1 cellular context compared by ENCODE assay signal in the genomic region with DNA sequence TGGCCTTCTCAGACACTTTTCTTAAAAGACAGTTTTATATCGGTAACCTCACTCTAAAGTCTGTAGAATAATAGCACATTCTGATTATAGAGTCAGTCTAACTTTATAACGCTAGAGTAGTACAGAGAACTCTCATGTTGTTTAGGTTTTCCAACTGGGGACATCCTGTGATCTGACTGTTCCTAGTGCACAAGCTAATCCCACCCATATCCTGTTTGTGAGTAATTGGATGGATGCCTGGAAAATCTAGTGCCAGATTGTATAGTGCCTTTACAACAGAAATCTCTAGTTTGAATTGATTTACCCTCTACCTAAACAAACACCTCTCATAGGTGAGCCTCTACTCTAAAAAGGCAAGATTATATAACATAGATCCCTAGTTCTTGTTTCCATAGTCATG.
TF ChIP-seq lines count a peak whose summit lies in the region.

No MANE protein-coding gene starts in this region.

TF ChIP-seq in GM12878, 131 proteins besides CTCF, POLR2A, EP300 and RAD21 (continued from another document):
- TF ChIP-seq, protein P1, sequence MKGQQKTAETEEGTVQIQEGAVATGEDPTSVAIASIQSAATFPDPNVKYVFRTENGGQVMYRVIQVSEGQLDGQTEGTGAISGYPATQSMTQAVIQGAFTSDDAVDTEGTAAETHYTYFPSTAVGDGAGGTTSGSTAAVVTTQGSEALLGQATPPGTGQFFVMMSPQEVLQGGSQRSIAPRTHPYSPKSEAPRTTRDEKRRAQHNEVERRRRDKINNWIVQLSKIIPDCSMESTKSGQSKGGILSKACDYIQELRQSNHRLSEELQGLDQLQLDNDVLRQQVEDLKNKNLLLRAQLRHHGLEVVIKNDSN (IDR thresholded peaks at IDR 0.05; ENCODE audit: borderline replicate concordance, extremely low read length, insufficient read depth, low read depth, low read length) = no peak
- TF ChIP-seq ZNF217 (IDR thresholded peaks at IDR 0.05) = no peak
- no peak for TF ChIP-seq YY1 (IDR thresholded peaks at IDR 0.05; ENCODE audit: low read depth, low read length)
- TF ChIP-seq, protein P2, sequence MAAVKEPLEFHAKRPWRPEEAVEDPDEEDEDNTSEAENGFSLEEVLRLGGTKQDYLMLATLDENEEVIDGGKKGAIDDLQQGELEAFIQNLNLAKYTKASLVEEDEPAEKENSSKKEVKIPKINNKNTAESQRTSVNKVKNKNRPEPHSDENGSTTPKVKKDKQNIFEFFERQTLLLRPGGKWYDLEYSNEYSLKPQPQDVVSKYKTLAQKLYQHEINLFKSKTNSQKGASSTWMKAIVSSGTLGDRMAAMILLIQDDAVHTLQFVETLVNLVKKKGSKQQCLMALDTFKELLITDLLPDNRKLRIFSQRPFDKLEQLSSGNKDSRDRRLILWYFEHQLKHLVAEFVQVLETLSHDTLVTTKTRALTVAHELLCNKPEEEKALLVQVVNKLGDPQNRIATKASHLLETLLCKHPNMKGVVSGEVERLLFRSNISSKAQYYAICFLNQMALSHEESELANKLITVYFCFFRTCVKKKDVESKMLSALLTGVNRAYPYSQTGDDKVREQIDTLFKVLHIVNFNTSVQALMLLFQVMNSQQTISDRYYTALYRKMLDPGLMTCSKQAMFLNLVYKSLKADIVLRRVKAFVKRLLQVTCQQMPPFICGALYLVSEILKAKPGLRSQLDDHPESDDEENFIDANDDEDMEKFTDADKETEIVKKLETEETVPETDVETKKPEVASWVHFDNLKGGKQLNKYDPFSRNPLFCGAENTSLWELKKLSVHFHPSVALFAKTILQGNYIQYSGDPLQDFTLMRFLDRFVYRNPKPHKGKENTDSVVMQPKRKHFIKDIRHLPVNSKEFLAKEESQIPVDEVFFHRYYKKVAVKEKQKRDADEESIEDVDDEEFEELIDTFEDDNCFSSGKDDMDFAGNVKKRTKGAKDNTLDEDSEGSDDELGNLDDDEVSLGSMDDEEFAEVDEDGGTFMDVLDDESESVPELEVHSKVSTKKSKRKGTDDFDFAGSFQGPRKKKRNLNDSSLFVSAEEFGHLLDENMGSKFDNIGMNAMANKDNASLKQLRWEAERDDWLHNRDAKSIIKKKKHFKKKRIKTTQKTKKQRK (IDR thresholded peaks at IDR 0.05; ENCODE audit: low read depth, low read length) = no peak
- TF ChIP-seq, protein P3, sequence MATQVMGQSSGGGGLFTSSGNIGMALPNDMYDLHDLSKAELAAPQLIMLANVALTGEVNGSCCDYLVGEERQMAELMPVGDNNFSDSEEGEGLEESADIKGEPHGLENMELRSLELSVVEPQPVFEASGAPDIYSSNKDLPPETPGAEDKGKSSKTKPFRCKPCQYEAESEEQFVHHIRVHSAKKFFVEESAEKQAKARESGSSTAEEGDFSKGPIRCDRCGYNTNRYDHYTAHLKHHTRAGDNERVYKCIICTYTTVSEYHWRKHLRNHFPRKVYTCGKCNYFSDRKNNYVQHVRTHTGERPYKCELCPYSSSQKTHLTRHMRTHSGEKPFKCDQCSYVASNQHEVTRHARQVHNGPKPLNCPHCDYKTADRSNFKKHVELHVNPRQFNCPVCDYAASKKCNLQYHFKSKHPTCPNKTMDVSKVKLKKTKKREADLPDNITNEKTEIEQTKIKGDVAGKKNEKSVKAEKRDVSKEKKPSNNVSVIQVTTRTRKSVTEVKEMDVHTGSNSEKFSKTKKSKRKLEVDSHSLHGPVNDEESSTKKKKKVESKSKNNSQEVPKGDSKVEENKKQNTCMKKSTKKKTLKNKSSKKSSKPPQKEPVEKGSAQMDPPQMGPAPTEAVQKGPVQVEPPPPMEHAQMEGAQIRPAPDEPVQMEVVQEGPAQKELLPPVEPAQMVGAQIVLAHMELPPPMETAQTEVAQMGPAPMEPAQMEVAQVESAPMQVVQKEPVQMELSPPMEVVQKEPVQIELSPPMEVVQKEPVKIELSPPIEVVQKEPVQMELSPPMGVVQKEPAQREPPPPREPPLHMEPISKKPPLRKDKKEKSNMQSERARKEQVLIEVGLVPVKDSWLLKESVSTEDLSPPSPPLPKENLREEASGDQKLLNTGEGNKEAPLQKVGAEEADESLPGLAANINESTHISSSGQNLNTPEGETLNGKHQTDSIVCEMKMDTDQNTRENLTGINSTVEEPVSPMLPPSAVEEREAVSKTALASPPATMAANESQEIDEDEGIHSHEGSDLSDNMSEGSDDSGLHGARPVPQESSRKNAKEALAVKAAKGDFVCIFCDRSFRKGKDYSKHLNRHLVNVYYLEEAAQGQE (IDR thresholded peaks at IDR 0.05; ENCODE audit: low read depth, low read length) = no peak
- no peak for TF ChIP-seq RCOR1 (conservative IDR thresholded peaks at IDR 0.05; ENCODE audit: low read depth, low read length)
- no peak for TF ChIP-seq TAF1 (IDR thresholded peaks at IDR 0.05; ENCODE audit: borderline replicate concordance, low read depth, low read length)
- no peak for TF ChIP-seq GATAD2B (conservative IDR thresholded peaks at IDR 0.05; ENCODE audit: low read depth)
- TF ChIP-seq SUZ12 (IDR thresholded peaks at IDR 0.05; ENCODE audit: unreplicated experiment) = no peak
- no peak for TF ChIP-seq SMAD1 (IDR thresholded peaks at IDR 0.05; ENCODE audit: low read depth, partially characterized antibody)
- no peak for TF ChIP-seq CREB1 (IDR thresholded peaks at IDR 0.05; ENCODE audit: low read depth)
